ENCODE assay signal across 9 cellular contexts in the genomic region with DNA sequence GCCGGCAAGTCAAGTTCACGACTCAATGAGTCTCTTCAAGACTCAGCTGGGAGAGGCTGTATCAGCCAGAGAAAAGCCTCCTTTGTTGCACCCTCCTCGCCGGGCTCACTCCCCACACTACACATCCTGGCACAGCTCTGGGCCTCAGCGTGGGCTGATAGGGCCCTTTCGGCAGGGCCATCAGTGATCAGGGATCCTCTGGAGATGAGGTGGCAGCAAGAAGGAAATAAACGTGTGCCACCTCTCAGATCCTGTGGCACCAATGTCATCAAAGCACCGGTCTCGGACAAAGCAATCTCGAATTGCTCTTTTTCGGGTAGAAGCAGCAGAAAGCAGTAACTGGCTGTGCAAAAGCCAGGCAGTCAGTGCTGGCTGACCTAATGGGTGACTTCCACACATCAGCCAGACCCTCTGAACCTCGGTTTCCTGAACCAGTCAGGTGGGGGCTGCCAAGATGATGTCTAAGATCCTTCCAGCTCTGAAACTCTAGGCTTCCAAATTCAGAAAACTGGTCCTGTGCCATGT. TPM values are rescaled to one million over a fixed set of nuclear protein-coding genes. Genes with fewer than 3 reads are reported as not detected.
DNase-seq lines count a peak whose midpoint lies in the region; ATAC-seq and TF ChIP-seq lines count a peak whose summit lies in the region.
"Had no signal": no experiment of that assay in that cellular context is flagged by ENCODE, and none has a peak within 500 bp of the region (broad histone marks: within the 10 kb centered on the region; RNA-seq: fewer than 3 reads in every experiment).

No MANE protein-coding gene starts in this region.

- DNase-seq in activated T-cell treated with anti-CD3 and anti-CD28 coated beads, Interleukin-2, amount 50 U/mL, for 4 hours: no peak
- DNase-seq in activated T-cell treated with anti-CD3 and anti-CD28 coated beads for 4 hours (no peak), astrocyte of the spinal cord (ENCODE audit: low read depth, low spot score) (no peak), memory B cell (ENCODE audit: low spot score in 2 of 2) (no peak), CD1c-positive myeloid dendritic cell (ENCODE audit: extremely low spot score) (no peak), NCI-H1417 treated with DMSO at 0.1 percent for 48 hours (lab: John Stamatoyannopoulos, UW) (no peak)
- DNase-seq: MM.1S had no signal

- WGBS in thymus: 81% methylated on average over 12 of the region's 12 CpGs

- no peaks in the 10 kb centered on the region for H3K9me3 Mint-ChIP-seq in activated T-cell treated with anti-CD3 and anti-CD28 coated beads, Interleukin-2, amount 50 U/mL, for 4 hours
- no peaks in the 10 kb centered on the region for H3K9me3 Mint-ChIP-seq in memory B cell

- no peak for TF ChIP-seq CTCF in astrocyte of the spinal cord (IDR thresholded peaks at IDR 0.05; ENCODE audit: low read depth, low read length)

- peaks cover 37% of the 10 kb centered on the region for H3K4me1 ChIP-seq in thymus (ENCODE audit: control insufficient read depth, insufficient read depth, low read length)

- peak overlapping the region; percentile 91 for H3K4me3 Mint-ChIP-seq in activated T-cell treated with anti-CD3 and anti-CD28 coated beads, Interleukin-2, amount 50 U/mL, for 4 hours
- H3K4me3 Mint-ChIP-seq in memory B cell: peak overlapping the region; percentile 96

- no peaks in the 10 kb centered on the region for H3K27me3 ChIP-seq in thymus (ENCODE audit: control insufficient read depth, insufficient read depth)

- H3K4me3 ChIP-seq in astrocyte of the spinal cord (ENCODE audit: low read depth, low read length) (peak overlapping the region; percentile 98), thymus (ENCODE audit: low read length) (peak overlapping the region; percentile 86)

- H3K27ac ChIP-seq in thymus (ENCODE audit: low read depth): peak overlapping the region; percentile 25

- H3K4me1 Mint-ChIP-seq in activated T-cell treated with anti-CD3 and anti-CD28 coated beads, Interleukin-2, amount 50 U/mL, for 4 hours (ENCODE audit: low read depth): peaks cover 78% of the 10 kb centered on the region
- H3K4me1 Mint-ChIP-seq in memory B cell: peaks cover 65% of the 10 kb centered on the region

- ATAC-seq in activated T-cell treated with anti-CD3 and anti-CD28 coated beads, Interleukin-2, amount 50 U/mL, for 4 hours: no peak
- ATAC-seq in memory B cell (ENCODE audit: low read depth) (no peak), HG03378 (IDR thresholded peaks at IDR 0.05; ENCODE audit: unreplicated experiment) (no peak)

- peak overlapping the region; percentile 91 for H3K27ac Mint-ChIP-seq in memory B cell

- H3K36me3 Mint-ChIP-seq in activated T-cell treated with anti-CD3 and anti-CD28 coated beads, Interleukin-2, amount 50 U/mL, for 4 hours (ENCODE audit: insufficient read depth): peaks cover 26% of the 10 kb centered on the region
- H3K36me3 Mint-ChIP-seq in memory B cell: peaks cover 19% of the 10 kb centered on the region

- in situ Hi-C loops in astrocyte of the spinal cord (cut with HindIII; ENCODE audit: low sequenced_read_pairs): no loop called here

- H3K9me3 ChIP-seq in thymus (ENCODE audit: control insufficient read depth): no peaks in the 10 kb centered on the region

- peaks cover 32% of the 10 kb centered on the region for H3K36me3 ChIP-seq in thymus (ENCODE audit: control insufficient read depth, insufficient read depth)

- H3K27me3 Mint-ChIP-seq in activated T-cell treated with anti-CD3 and anti-CD28 coated beads, Interleukin-2, amount 50 U/mL, for 4 hours (ENCODE audit: low read depth): no peaks in the 10 kb centered on the region
- H3K27me3 Mint-ChIP-seq in memory B cell: no peaks in the 10 kb centered on the region

RNA-seq across cellular contexts. Expression of a gene that starts 2.1 kb away (rescaled TPM):
- total RNA-seq in activated T-cell treated with anti-CD3 and anti-CD28 coated beads, Interleukin-2, amount 50 U/mL, for 4 hours: 100 to 1,000 TPM in 2 of 3 donors, 10 to 100 TPM in 1; 86.3 to 121 (median 108) TPM
- polyA plus RNA-seq in thymus: 32.3 TPM

RNA-seq across cellular contexts. Expression of a gene that starts 31.8 kb away (rescaled TPM):
- total RNA-seq in activated T-cell treated with anti-CD3 and anti-CD28 coated beads, Interleukin-2, amount 50 U/mL, for 4 hours: under 1 TPM; 0.13 to 0.33 (median 0.18) TPM
- 7.4 TPM for polyA plus RNA-seq in thymus

RNA-seq across cellular contexts. Expression of a gene that starts 40.7 kb away (rescaled TPM):
- total RNA-seq in activated T-cell treated with anti-CD3 and anti-CD28 coated beads, Interleukin-2, amount 50 U/mL, for 4 hours: 10 to 100 TPM; 20.6 to 24.1 (median 21.7) TPM
- 35.2 TPM for polyA plus RNA-seq in thymus

RNA-seq across cellular contexts. Expression of a gene that starts 48.2 kb away (rescaled TPM):
- total RNA-seq in activated T-cell treated with anti-CD3 and anti-CD28 coated beads, Interleukin-2, amount 50 U/mL, for 4 hours: 1 to 10 TPM; 6.9 to 8.2 (median 7.9) TPM
- 18.3 TPM for polyA plus RNA-seq in thymus

RNA-seq across cellular contexts. Expression of a gene that starts 59.4 kb away (rescaled TPM):
- total RNA-seq in activated T-cell treated with anti-CD3 and anti-CD28 coated beads, Interleukin-2, amount 50 U/mL, for 4 hours: not detected
- polyA plus RNA-seq in thymus: 1.6 TPM
